Comparison of ENCODE assay signal across 23 cellular contexts in genomic region chr2:149622343-149622742, GRCh38. TPM values are rescaled to one million over a fixed set of nuclear protein-coding genes. Genes with fewer than 3 reads are reported as not detected.
A peak's percentile ranks its signal among the peaks of the same experiment; 100 is the strongest.
DNase-seq lines count a peak whose midpoint lies in the region; ATAC-seq and TF ChIP-seq lines count a peak whose summit lies in the region.
"Had no signal": no experiment of that assay in that cellular context is flagged by ENCODE, and none has a peak within 500 bp of the region (broad histone marks: within the 10 kb centered on the region; RNA-seq: fewer than 3 reads in every experiment).

No MANE protein-coding gene starts in this region.

- no peaks in the 10 kb centered on the region for H3K9me3 Mint-ChIP-seq in T-helper 2 cell treated with Interferon-gamma antibody and Interleukin-4, amounts not matched to agents 5 μg/mL and 100 μg/mL, for 36 hours
- H3K9me3 Mint-ChIP-seq in CD14-positive monocyte, result peaks cover 0 to 2% (median 0%) of the 10 kb centered on the region in 7 donors
- H3K9me3 Mint-ChIP-seq: CD4-positive, alpha-beta T cell had no signal

- H3K27ac Mint-ChIP-seq in T-helper 2 cell treated with Interferon-gamma antibody and Interleukin-4, amounts not matched to agents 5 μg/mL and 100 μg/mL, for 36 hours, result no peak overlapping the region
- no peak overlapping the region for H3K27ac Mint-ChIP-seq in CD14-positive monocyte
- H3K27ac Mint-ChIP-seq: CD4-positive, alpha-beta T cell had no signal

- peaks cover 2% of the 10 kb centered on the region for H3K27me3 Mint-ChIP-seq in T-helper 2 cell treated with Interferon-gamma antibody and Interleukin-4, amounts not matched to agents 5 μg/mL and 100 μg/mL, for 36 hours (ENCODE audit: low read depth)
- peaks cover 0 to 7% (median 2%) of the 10 kb centered on the region in 3 donors for H3K27me3 Mint-ChIP-seq in CD14-positive monocyte (ENCODE audit: low read depth in 3 of 3)

- H3K4me3 Mint-ChIP-seq in T-helper 2 cell treated with Interferon-gamma antibody and Interleukin-4, amounts not matched to agents 5 μg/mL and 100 μg/mL, for 36 hours, result no peak overlapping the region
- no peak overlapping the region for H3K4me3 Mint-ChIP-seq in CD14-positive monocyte
- H3K4me3 Mint-ChIP-seq: CD4-positive, alpha-beta T cell had no signal

- TF ChIP-seq CTCF in CD14-positive monocyte (IDR thresholded peaks at IDR 0.05), result no peak

- intact Hi-C loops in CD14-positive monocyte (cut with micrococcal nuclease), result no loop called here

- no peaks in the 10 kb centered on the region for H3K4me1 Mint-ChIP-seq in T-helper 2 cell treated with Interferon-gamma antibody and Interleukin-4, amounts not matched to agents 5 μg/mL and 100 μg/mL, for 36 hours (ENCODE audit: low read depth)
- H3K4me1 Mint-ChIP-seq in CD14-positive monocyte, result peaks cover 7% of the 10 kb centered on the region

- DNase-seq in AG20443 (ENCODE audit: low spot score), result peak; percentile 8
- DNase-seq in T-helper 2 cell treated with Interferon-gamma antibody and Interleukin-4, amounts not matched to agents 5 μg/mL and 100 μg/mL, for 36 hours (ENCODE audit: low spot score), result no peak
- no peak for DNase-seq in NAMALWA (ENCODE audit: low spot score)
- no peak for DNase-seq in CD14-positive monocyte (ENCODE audit: low spot score)
- DNase-seq: BE2C; Caco-2; CD4-positive, alpha-beta T cell; DMS153; GDM1; GOT3; NCI-H1417 treated with DMSO at 0.1 percent for 48 hours; NCI-H187 treated with DMSO at 0.1 percent for 48 hours; NCI-H226; NCI-H524 treated with DMSO at 0.1 percent for 48 hours; PC-9; SIG-M5; T-helper 1 cell had no signal

- ATAC-seq in GM18870 (IDR thresholded peaks at IDR 0.05; ENCODE audit: unreplicated experiment) (peak; percentile 59), HG02938 (IDR thresholded peaks at IDR 0.05; ENCODE audit: unreplicated experiment) (peak; percentile 49), HG03442 (IDR thresholded peaks at IDR 0.05; ENCODE audit: unreplicated experiment) (peak; percentile 74), GM21447 (IDR thresholded peaks at IDR 0.05; ENCODE audit: unreplicated experiment) (no peak)
- ATAC-seq: HCT116, SK-N-SH treated with all-trans-retinoic acid at 6 μM for 48 hours had no signal

- no peaks in the 10 kb centered on the region for H3K36me3 Mint-ChIP-seq in T-helper 2 cell treated with Interferon-gamma antibody and Interleukin-4, amounts not matched to agents 5 μg/mL and 100 μg/mL, for 36 hours (ENCODE audit: low read depth)
- H3K36me3 Mint-ChIP-seq in CD14-positive monocyte, result no peaks in the 10 kb centered on the region

RNA-seq across cellular contexts. Expression of gene MMADHC, which starts 34.8 kb away (rescaled TPM):
- 100 to 1,000 TPM in 1 of 2 donors, 10 to 100 TPM in 1; 97.9 to 119 TPM for polyA plus RNA-seq in CD14-positive monocyte
